ENCODE assay signal across 1 cellular context in the genomic region with DNA sequence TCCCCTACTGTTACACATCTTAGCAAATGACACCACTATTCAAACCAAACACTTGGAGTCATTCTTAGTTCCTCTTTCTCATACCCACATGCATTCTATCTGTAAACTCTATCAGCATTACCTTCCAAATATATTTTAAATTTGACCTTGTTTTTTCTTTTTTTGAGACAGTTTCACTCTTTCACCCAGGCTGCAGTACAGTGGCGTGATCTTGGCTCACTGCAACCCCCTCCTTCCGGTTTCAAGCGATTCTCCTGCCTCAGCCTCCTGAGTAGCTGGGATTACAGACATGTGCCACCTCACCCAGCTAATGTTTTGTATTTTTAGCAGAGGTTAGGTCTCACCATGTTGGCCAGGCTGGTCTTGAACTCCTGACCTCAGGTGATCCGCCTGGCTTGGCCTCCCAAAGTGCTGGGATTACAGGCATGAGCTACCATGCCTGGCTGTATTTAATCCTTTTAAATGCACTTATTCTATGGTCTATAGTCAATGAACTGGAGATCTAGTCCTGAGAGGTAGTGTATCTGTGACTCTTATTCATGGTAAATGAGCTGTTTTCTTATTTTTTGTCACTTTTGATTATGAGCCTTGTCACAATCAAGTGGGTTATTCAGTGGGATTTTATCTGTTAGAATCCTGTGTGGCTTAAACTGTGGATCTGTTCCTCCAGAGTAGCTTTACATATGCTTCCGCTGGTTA.
TF ChIP-seq lines count a peak whose summit lies in the region.

No MANE protein-coding gene starts in this region.

TF ChIP-seq in GM23338, 12 proteins besides CTCF, POLR2A, EP300 and RAD21 (continued from another document):
- TF ChIP-seq, protein P1, sequence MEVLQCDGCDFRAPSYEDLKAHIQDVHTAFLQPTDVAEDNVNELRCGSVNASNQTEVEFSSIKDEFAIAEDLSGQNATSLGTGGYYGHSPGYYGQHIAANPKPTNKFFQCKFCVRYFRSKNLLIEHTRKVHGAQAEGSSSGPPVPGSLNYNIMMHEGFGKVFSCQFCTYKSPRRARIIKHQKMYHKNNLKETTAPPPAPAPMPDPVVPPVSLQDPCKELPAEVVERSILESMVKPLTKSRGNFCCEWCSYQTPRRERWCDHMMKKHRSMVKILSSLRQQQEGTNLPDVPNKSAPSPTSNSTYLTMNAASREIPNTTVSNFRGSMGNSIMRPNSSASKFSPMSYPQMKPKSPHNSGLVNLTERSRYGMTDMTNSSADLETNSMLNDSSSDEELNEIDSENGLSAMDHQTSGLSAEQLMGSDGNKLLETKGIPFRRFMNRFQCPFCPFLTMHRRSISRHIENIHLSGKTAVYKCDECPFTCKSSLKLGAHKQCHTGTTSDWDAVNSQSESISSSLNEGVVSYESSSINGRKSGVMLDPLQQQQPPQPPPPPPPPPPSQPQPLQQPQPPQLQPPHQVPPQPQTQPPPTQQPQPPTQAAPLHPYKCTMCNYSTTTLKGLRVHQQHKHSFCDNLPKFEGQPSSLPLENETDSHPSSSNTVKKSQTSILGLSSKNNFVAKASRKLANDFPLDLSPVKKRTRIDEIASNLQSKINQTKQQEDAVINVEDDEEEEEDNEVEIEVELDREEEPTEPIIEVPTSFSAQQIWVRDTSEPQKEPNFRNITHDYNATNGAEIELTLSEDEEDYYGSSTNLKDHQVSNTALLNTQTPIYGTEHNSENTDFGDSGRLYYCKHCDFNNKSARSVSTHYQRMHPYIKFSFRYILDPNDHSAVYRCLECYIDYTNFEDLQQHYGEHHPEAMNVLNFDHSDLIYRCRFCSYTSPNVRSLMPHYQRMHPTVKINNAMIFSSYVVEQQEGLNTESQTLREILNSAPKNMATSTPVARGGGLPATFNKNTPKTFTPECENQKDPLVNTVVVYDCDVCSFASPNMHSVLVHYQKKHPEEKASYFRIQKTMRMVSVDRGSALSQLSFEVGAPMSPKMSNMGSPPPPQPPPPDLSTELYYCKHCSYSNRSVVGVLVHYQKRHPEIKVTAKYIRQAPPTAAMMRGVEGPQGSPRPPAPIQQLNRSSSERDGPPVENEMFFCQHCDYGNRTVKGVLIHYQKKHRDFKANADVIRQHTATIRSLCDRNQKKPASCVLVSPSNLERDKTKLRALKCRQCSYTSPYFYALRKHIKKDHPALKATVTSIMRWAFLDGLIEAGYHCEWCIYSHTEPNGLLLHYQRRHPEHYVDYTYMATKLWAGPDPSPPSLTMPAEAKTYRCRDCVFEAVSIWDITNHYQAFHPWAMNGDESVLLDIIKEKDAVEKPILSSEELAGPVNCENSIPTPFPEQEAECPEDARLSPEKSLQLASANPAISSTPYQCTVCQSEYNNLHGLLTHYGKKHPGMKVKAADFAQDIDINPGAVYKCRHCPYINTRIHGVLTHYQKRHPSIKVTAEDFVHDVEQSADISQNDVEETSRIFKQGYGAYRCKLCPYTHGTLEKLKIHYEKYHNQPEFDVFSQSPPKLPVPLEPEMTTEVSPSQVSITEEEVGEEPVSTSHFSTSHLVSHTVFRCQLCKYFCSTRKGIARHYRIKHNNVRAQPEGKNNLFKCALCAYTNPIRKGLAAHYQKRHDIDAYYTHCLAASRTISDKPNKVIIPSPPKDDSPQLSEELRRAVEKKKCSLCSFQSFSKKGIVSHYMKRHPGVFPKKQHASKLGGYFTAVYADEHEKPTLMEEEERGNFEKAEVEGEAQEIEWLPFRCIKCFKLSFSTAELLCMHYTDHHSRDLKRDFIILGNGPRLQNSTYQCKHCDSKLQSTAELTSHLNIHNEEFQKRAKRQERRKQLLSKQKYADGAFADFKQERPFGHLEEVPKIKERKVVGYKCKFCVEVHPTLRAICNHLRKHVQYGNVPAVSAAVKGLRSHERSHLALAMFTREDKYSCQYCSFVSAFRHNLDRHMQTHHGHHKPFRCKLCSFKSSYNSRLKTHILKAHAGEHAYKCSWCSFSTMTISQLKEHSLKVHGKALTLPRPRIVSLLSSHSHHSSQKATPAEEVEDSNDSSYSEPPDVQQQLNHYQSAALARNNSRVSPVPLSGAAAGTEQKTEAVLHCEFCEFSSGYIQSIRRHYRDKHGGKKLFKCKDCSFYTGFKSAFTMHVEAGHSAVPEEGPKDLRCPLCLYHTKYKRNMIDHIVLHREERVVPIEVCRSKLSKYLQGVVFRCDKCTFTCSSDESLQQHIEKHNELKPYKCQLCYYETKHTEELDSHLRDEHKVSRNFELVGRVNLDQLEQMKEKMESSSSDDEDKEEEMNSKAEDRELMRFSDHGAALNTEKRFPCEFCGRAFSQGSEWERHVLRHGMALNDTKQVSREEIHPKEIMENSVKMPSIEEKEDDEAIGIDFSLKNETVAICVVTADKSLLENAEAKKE (CRISPR knock-in tag; IDR thresholded peaks at IDR 0.05) = no peak
- TF ChIP-seq CREB1 (CRISPR knock-in tag; IDR thresholded peaks at IDR 0.05; ENCODE audit: low read depth) = no peak
